ENCODE assay signal across 16 cellular contexts in genomic region chr11:97610854-97611253, GRCh38.
"Had no signal": no experiment of that assay in that cellular context is flagged by ENCODE, and none has a peak within 500 bp of the region (broad histone marks: within the 10 kb centered on the region; RNA-seq: fewer than 3 reads in every experiment).

No MANE protein-coding gene starts in this region.

- H3K9me3 ChIP-seq: gastrocnemius medialis had no signal

- ATAC-seq: effector memory CD8-positive, alpha-beta T cell; gastrocnemius medialis; heart left ventricle; natural killer cell treated with Interleukin-12 subunit alpha and Interleukin-12 subunit beta and Interleukin-15 and Interleukin-18, amount 100 ng/mL, for 72 hours had no signal

- H3K27me3 Mint-ChIP-seq: effector memory CD8-positive, alpha-beta T cell; natural killer cell treated with Interleukin-12 subunit alpha and Interleukin-12 subunit beta and Interleukin-15 and Interleukin-18, amount 100 ng/mL, for 72 hours; type B pancreatic cell had no signal

- H3K4me3 Mint-ChIP-seq: effector memory CD8-positive, alpha-beta T cell; natural killer cell treated with Interleukin-12 subunit alpha and Interleukin-12 subunit beta and Interleukin-15 and Interleukin-18, amount 100 ng/mL, for 72 hours; type B pancreatic cell had no signal

- H3K27ac ChIP-seq: gastrocnemius medialis, heart left ventricle, skin epidermis had no signal

- DNase-seq: activated CD4-positive, alpha-beta T cell treated with anti-CD3 and anti-CD28 coated beads, Interleukin-2, amount 50 U/mL, for 48 hours; activated naive CD4-positive, alpha-beta T cell treated with anti-CD3 and anti-CD28 coated beads, Interleukin-2, amount 50 U/mL, for 16 hours; activated T-cell treated with anti-CD3 and anti-CD28 coated beads, Interleukin-2, amount 50 U/mL, for 1 hour; dermis blood vessel endothelial cell; effector memory CD8-positive, alpha-beta T cell; gastrocnemius medialis; heart left ventricle; nucleus accumbens; stimulated activated CD4-positive, alpha-beta T cell treated with anti-CD3 and anti-CD28 coated beads, Interleukin-15, amount 100 ng/mL, for 24 hours; stimulated activated CD4-positive, alpha-beta T cell treated with anti-CD3 and anti-CD28 coated beads, Interleukin-4, amount 100 ng/mL, for 24 hours; stimulated activated naive CD4-positive, alpha-beta T cell had no signal

- H3K4me3 ChIP-seq: gastrocnemius medialis, heart left ventricle, skin epidermis had no signal

- H3K4me1 ChIP-seq: gastrocnemius medialis had no signal

- H3K27me3 ChIP-seq: gastrocnemius medialis, heart left ventricle had no signal

- H3K36me3 ChIP-seq: gastrocnemius medialis, heart left ventricle had no signal

- H3K36me3 Mint-ChIP-seq: type B pancreatic cell had no signal

- FAIRE-seq: astrocyte, bronchial epithelial cell had no signal

- H3K27ac Mint-ChIP-seq: effector memory CD8-positive, alpha-beta T cell; natural killer cell treated with Interleukin-12 subunit alpha and Interleukin-12 subunit beta and Interleukin-15 and Interleukin-18, amount 100 ng/mL, for 72 hours; type B pancreatic cell had no signal
